ENCODE assay signal across 25 cellular contexts in the genomic region with DNA sequence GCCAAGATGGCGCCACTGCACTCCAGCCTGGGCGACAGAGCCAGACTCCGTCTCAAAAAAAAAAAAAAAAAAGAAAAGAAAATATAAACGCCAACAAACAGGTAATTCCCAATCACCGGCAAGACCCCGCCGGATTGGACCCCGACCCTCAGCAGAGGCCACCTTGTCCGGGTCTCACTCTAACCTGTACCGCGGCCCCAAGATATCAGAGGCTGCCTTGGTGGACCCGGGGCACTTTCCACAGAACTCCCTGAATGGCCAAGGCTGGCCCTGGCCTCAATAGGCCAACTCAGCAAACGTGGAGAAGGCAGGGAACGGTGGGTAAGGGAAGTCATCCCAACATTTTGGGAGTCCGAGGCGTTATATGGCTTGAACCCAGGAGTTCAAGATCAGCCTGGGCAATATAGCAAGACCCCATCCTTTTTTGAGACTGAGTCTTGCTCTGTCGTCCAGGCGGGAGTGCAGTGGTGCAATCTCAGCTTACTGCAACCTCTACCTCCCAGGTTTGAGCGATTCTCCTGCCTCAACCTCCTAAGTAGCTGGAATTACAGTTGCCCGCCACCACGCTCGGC.
"Had no signal": no experiment of that assay in that cellular context is flagged by ENCODE, and none has a peak within 500 bp of the region (broad histone marks: within the 10 kb centered on the region; RNA-seq: fewer than 3 reads in every experiment).

No MANE protein-coding gene starts in this region.

- DNase-seq: activated CD4-positive, alpha-beta memory T cell treated with anti-CD3 and anti-CD28 coated beads, Interleukin-2, amount 10 ng/mL, durations not matched to agents 7 days and 5 days; activated CD4-positive, alpha-beta T cell treated with anti-CD3 and anti-CD28 coated beads for 1 hour; activated CD4-positive, alpha-beta T cell treated with anti-CD3 and anti-CD28 coated beads for 4 hours; activated CD4-positive, alpha-beta T cell treated with anti-CD3 and anti-CD28 coated beads, Interleukin-2, amount 10 ng/mL, durations not matched to agents 7 days and 5 days; activated CD4-positive, alpha-beta T cell treated with anti-CD3 and anti-CD28 coated beads, Interleukin-2, amount 50 U/mL, for 4 hours; activated CD8-positive, alpha-beta memory T cell treated with anti-CD3 and anti-CD28 coated beads, Interleukin-2, amount 50 U/mL, for 48 hours; activated gamma-delta T cell; activated naive CD4-positive, alpha-beta T cell; activated naive CD4-positive, alpha-beta T cell treated with anti-CD3 and anti-CD28 coated beads, Interleukin-2, amount 10 ng/mL, durations not matched to agents 7 days and 5 days; activated naive CD8-positive, alpha-beta T cell treated with anti-CD3 and anti-CD28 coated beads, Interleukin-2, amount 10 ng/mL, durations not matched to agents 7 days and 5 days; activated T-cell treated with anti-CD3 and anti-CD28 coated beads for 4 hours; activated T-cell treated with anti-CD3 and anti-CD28 coated beads, Interleukin-2, amount 50 U/mL, for 24 hours; activated T-cell treated with anti-CD3 and anti-CD28 coated beads, Interleukin-2, amount 50 U/mL, for 72 hours; effector CD8-positive, alpha-beta T cell; esophagus squamous epithelium; foreskin melanocyte; T-helper 2 cell had no signal

- H3K9me3 Mint-ChIP-seq: activated CD4-positive, alpha-beta T cell treated with anti-CD3 and anti-CD28 coated beads, Interleukin-2, amount 10 ng/mL, durations not matched to agents 7 days and 5 days; activated naive CD4-positive, alpha-beta T cell treated with anti-CD3 and anti-CD28 coated beads, Interleukin-2, amount 10 ng/mL, durations not matched to agents 7 days and 5 days; activated naive CD4-positive, alpha-beta T cell treated with anti-CD3 and anti-CD28 coated beads, Interleukin-2, amount 50 U/mL, for 72 hours; activated naive CD8-positive, alpha-beta T cell treated with anti-CD3 and anti-CD28 coated beads, Interleukin-2, amount 10 ng/mL, durations not matched to agents 7 days and 5 days; activated T-cell treated with anti-CD3 and anti-CD28 coated beads, Interleukin-2, amount 50 U/mL, for 24 hours; activated T-cell treated with anti-CD3 and anti-CD28 coated beads, Interleukin-2, amount 50 U/mL, for 72 hours; central memory CD8-positive, alpha-beta T cell had no signal

- H3K27me3 Mint-ChIP-seq: activated CD4-positive, alpha-beta memory T cell treated with anti-CD3 and anti-CD28 coated beads, Interleukin-2, amount 10 ng/mL, durations not matched to agents 7 days and 5 days; activated CD4-positive, alpha-beta T cell treated with anti-CD3 and anti-CD28 coated beads, Interleukin-2, amount 10 ng/mL, durations not matched to agents 7 days and 5 days; activated naive CD8-positive, alpha-beta T cell treated with anti-CD3 and anti-CD28 coated beads, Interleukin-2, amount 10 ng/mL, durations not matched to agents 7 days and 5 days; activated T-cell treated with anti-CD3 and anti-CD28 coated beads, Interleukin-2, amount 50 U/mL, for 24 hours; brain; central memory CD8-positive, alpha-beta T cell had no signal

- H3K4me3 ChIP-seq: ascending aorta, breast epithelium, cardiac muscle cell, esophagus squamous epithelium, gastroesophageal sphincter had no signal

- H3K27me3 ChIP-seq: ascending aorta, breast epithelium, cardiac muscle cell, esophagus squamous epithelium, gastroesophageal sphincter had no signal

- H3K4me3 Mint-ChIP-seq: activated CD4-positive, alpha-beta memory T cell treated with anti-CD3 and anti-CD28 coated beads, Interleukin-2, amount 10 ng/mL, durations not matched to agents 7 days and 5 days; activated CD4-positive, alpha-beta T cell treated with anti-CD3 and anti-CD28 coated beads, Interleukin-2, amount 10 ng/mL, durations not matched to agents 7 days and 5 days; activated naive CD4-positive, alpha-beta T cell treated with anti-CD3 and anti-CD28 coated beads, Interleukin-2, amount 10 ng/mL, durations not matched to agents 7 days and 5 days; activated naive CD8-positive, alpha-beta T cell treated with anti-CD3 and anti-CD28 coated beads, Interleukin-2, amount 10 ng/mL, durations not matched to agents 7 days and 5 days; brain; central memory CD8-positive, alpha-beta T cell had no signal

- H3K4me1 ChIP-seq: breast epithelium had no signal

- ATAC-seq: activated naive CD4-positive, alpha-beta T cell treated with anti-CD3 and anti-CD28 coated beads, Interleukin-2, amount 50 U/mL, for 72 hours; activated T-cell treated with anti-CD3 and anti-CD28 coated beads, Interleukin-2, amount 50 U/mL, for 72 hours; gastroesophageal sphincter had no signal

- H3K9me3 ChIP-seq: ascending aorta, breast epithelium, esophagus squamous epithelium, gastroesophageal sphincter had no signal

- H3K27ac ChIP-seq: ascending aorta, breast epithelium, cardiac muscle cell, epithelial cell of prostate, esophagus squamous epithelium, gastroesophageal sphincter had no signal

- H3K27ac Mint-ChIP-seq: activated CD4-positive, alpha-beta memory T cell treated with anti-CD3 and anti-CD28 coated beads, Interleukin-2, amount 10 ng/mL, durations not matched to agents 7 days and 5 days; activated CD4-positive, alpha-beta T cell treated with anti-CD3 and anti-CD28 coated beads, Interleukin-2, amount 10 ng/mL, durations not matched to agents 7 days and 5 days; activated naive CD4-positive, alpha-beta T cell treated with anti-CD3 and anti-CD28 coated beads, Interleukin-2, amount 10 ng/mL, durations not matched to agents 7 days and 5 days; activated T-cell treated with anti-CD3 and anti-CD28 coated beads, Interleukin-2, amount 50 U/mL, for 72 hours; brain had no signal

- H3K36me3 ChIP-seq: ascending aorta, breast epithelium, cardiac muscle cell, esophagus squamous epithelium, gastroesophageal sphincter had no signal
